ENCODE assay signal across 23 cellular contexts in genomic region chr2:112151701-112152440, GRCh38. TPM values are rescaled to one million over a fixed set of nuclear protein-coding genes. Genes with fewer than 3 reads are reported as not detected.
DNase-seq lines count a peak whose midpoint lies in the region; FAIRE-seq and TF ChIP-seq lines count a peak whose summit lies in the region.
"Had no signal": no experiment of that assay in that cellular context is flagged by ENCODE, and none has a peak within 500 bp of the region (broad histone marks: within the 10 kb centered on the region; RNA-seq: fewer than 3 reads in every experiment).

No MANE protein-coding gene starts in this region.

- no peak overlapping the region for H3K4me2 ChIP-seq in astrocyte (ENCODE audit: low read length)

- H3K9me3 ChIP-seq in astrocyte (ENCODE audit: insufficient read depth, low read depth, low read length), result no peaks in the 10 kb centered on the region
- H3K9me3 ChIP-seq in subcutaneous abdominal adipose tissue (ENCODE audit: control insufficient read depth in 5 of 5, low read length in 5 of 5), result peaks cover 0 to 3% (median 0%) of the 10 kb centered on the region in 5 donors

- no peaks in the 10 kb centered on the region for H3K27me3 Mint-ChIP-seq in astrocyte (ENCODE audit: low read depth, unreplicated experiment)
- H3K27me3 Mint-ChIP-seq: brain had no signal

- peaks cover 13% of the 10 kb centered on the region for H3K4me1 ChIP-seq in astrocyte (ENCODE audit: insufficient read depth, low read length)
- peaks cover 4 to 62% (median 55%) of the 10 kb centered on the region in 5 donors for H3K4me1 ChIP-seq in subcutaneous abdominal adipose tissue (ENCODE audit: control insufficient read depth in 5 of 5, insufficient read depth in 5 of 5, low read length in 5 of 5)

- H3K9me3 Mint-ChIP-seq in astrocyte (ENCODE audit: unreplicated experiment), result no peaks in the 10 kb centered on the region
- H3K9me3 Mint-ChIP-seq: brain; CD4-positive, CD25-positive, alpha-beta regulatory T cell had no signal

- no peaks in the 10 kb centered on the region for H4K20me1 ChIP-seq in astrocyte (ENCODE audit: insufficient read depth, low read length)

- no peaks in the 10 kb centered on the region for H3K79me2 ChIP-seq in astrocyte (ENCODE audit: insufficient read depth, low read length)

- TF ChIP-seq CTCF in astrocyte (IDR thresholded peaks at IDR 0.05; ENCODE audit: insufficient read depth, low read depth, low read length), result no peak

- H3K4me3 ChIP-seq in astrocyte (ENCODE audit: insufficient read depth, low read depth, low read length) (no peak overlapping the region), subcutaneous abdominal adipose tissue (ENCODE audit: low read depth in 1 of 5, low read length in 5 of 5) (no peak overlapping the region)

- H3K4me3 Mint-ChIP-seq in astrocyte (ENCODE audit: unreplicated experiment), result no peak overlapping the region
- H3K4me3 Mint-ChIP-seq: brain; CD4-positive, CD25-positive, alpha-beta regulatory T cell had no signal

- FAIRE-seq in HTR-8/SVneo (lab: Jason Lieb, UNC) (peak; percentile 52), astrocyte (lab: Jason Lieb, UNC) (no peak)
- FAIRE-seq: GM12892 had no signal

- no peak overlapping the region for H2AFZ ChIP-seq in astrocyte (ENCODE audit: low read depth, low read length)

- H3K27me3 ChIP-seq in astrocyte (ENCODE audit: insufficient read depth, low read length) (no peaks in the 10 kb centered on the region), subcutaneous abdominal adipose tissue (ENCODE audit: control insufficient read depth in 5 of 5, insufficient read depth in 4 of 5, low read length in 5 of 5) (no peaks in the 10 kb centered on the region)

- no peak overlapping the region for H3K27ac ChIP-seq in astrocyte (ENCODE audit: low read depth, low read length)
- H3K27ac ChIP-seq in subcutaneous abdominal adipose tissue (ENCODE audit: low read depth, low read length), result peak overlapping the region; percentile 20
- H3K27ac ChIP-seq: WERI-Rb-1 had no signal

- peak overlapping the region; percentile 53 for H3K27ac Mint-ChIP-seq in astrocyte (ENCODE audit: unreplicated experiment)
- H3K27ac Mint-ChIP-seq: brain had no signal

- peaks cover 2% of the 10 kb centered on the region for H3K36me3 Mint-ChIP-seq in astrocyte (ENCODE audit: low read depth, unreplicated experiment)
- H3K36me3 Mint-ChIP-seq: CD4-positive, CD25-positive, alpha-beta regulatory T cell had no signal

- no peak for DNase-seq in HTR-8/SVneo (ENCODE audit: insufficient read length, low spot score)
- no peak for DNase-seq in astrocyte (ENCODE audit: low read depth)
- DNase-seq in mesenteric fat pad (ENCODE audit: low spot score), result peak; percentile 86
- DNase-seq in NCI-H82 treated with DMSO at 0.1 percent for 48 hours (lab: John Stamatoyannopoulos, UW; ENCODE audit: unreplicated experiment), result no peak
- no peak for DNase-seq in AG08395 (ENCODE audit: low spot score)
- no peak for DNase-seq in DMS153 (lab: John Stamatoyannopoulos, UW)
- DNase-seq: activated CD4-positive, alpha-beta T cell treated with anti-CD3 and anti-CD28 coated beads, Interleukin-2, amount 50 U/mL, for 1 hour; activated naive CD4-positive, alpha-beta T cell; CD4-positive, CD25-positive, alpha-beta regulatory T cell; effector memory CD4-positive, alpha-beta T cell; EL; foreskin melanocyte; HCEC 1CT; NCI-H1092 treated with DMSO at 0.1 percent for 48 hours; NCI-H2029 treated with DMSO at 0.1 percent for 48 hours; NCI-H345; PC-3; Right ventricle myocardium superior; substantia nigra; WERI-Rb-1 had no signal

- no peak overlapping the region for H3K9ac ChIP-seq in astrocyte (ENCODE audit: low read length)
- no peak overlapping the region for H3K9ac ChIP-seq in subcutaneous abdominal adipose tissue (ENCODE audit: low read length in 5 of 5)

- peaks cover 27% of the 10 kb centered on the region for H3K4me1 Mint-ChIP-seq in astrocyte (ENCODE audit: low read depth, unreplicated experiment)

- H3K36me3 ChIP-seq in astrocyte (ENCODE audit: insufficient read depth, low read length), result no peaks in the 10 kb centered on the region
- H3K36me3 ChIP-seq in subcutaneous abdominal adipose tissue (ENCODE audit: control insufficient read depth in 5 of 5, insufficient read depth in 5 of 5, low read length in 5 of 5), result no peaks in the 10 kb centered on the region

RNA-seq across cellular contexts. Expression of gene FBLN7, which starts 13.7 kb away (rescaled TPM):
- total RNA-seq in astrocyte, result not detected in 2 replicates
- 5.3 TPM for total RNA-seq in mesenteric fat pad
